ENCODE assay signal across 12 cellular contexts in genomic region chr22:42273855-42274451, GRCh38. TPM values are rescaled to one million over a fixed set of nuclear protein-coding genes. Genes with fewer than 3 reads are reported as not detected.
A peak's percentile ranks its signal among the peaks of the same experiment; 100 is the strongest.
DNase-seq lines count a peak whose midpoint lies in the region; ATAC-seq and TF ChIP-seq lines count a peak whose summit lies in the region.
"Had no signal": no experiment of that assay in that cellular context is flagged by ENCODE, and none has a peak within 500 bp of the region (broad histone marks: within the 10 kb centered on the region; RNA-seq: fewer than 3 reads in every experiment).

No MANE protein-coding gene starts in this region.

- H3K9me3 ChIP-seq in CD4-positive, alpha-beta T cell (ENCODE audit: control insufficient read depth, low read length) = no peaks in the 10 kb centered on the region
- H3K9me3 ChIP-seq in HUES48 (ENCODE audit: control insufficient read depth, insufficient read depth, low read length) = no peaks in the 10 kb centered on the region
- no peaks in the 10 kb centered on the region for H3K9me3 ChIP-seq in mucosa of descending colon
- peaks cover 4% of the 10 kb centered on the region for H3K9me3 ChIP-seq in BE2C

- no peak overlapping the region for H3K27ac ChIP-seq in CD4-positive, alpha-beta T cell (ENCODE audit: low read depth, low read length)
- peak overlapping the region; percentile 58 for H3K27ac ChIP-seq in HUES48 (ENCODE audit: low read depth, low read length)

- H3K36me3 ChIP-seq in HUES48 (ENCODE audit: control insufficient read depth, insufficient read depth, low read length) (no peaks in the 10 kb centered on the region), mucosa of descending colon (ENCODE audit: low read depth) (no peaks in the 10 kb centered on the region), BE2C (0 out of 2 replicates have a peak, but pooled peaks cover 3% of the 10 kb centered on the region)

- no peak overlapping the region for H3K4me3 ChIP-seq in HUES48 (ENCODE audit: low read depth, low read length)
- H3K4me3 ChIP-seq in mucosa of descending colon = no peak overlapping the region
- H3K4me3 ChIP-seq in BE2C (ENCODE audit: low read depth, low read length) = no peak overlapping the region
- H3K4me3 ChIP-seq: lung had no signal

- DNase-seq in CD4-positive, alpha-beta T cell = peak in 1 of 10 experiments; percentile 21
- DNase-seq in WTC11 (ENCODE audit: low spot score) = peak; percentile 38
- no peak for DNase-seq in mucosa of descending colon
- no peak for DNase-seq in NCI-H226
- DNase-seq in H4 (ENCODE audit: low spot score) = no peak
- DNase-seq in BE2C = no peak
- DNase-seq: activated naive CD4-positive, alpha-beta T cell treated with Interleukin-2 at 50 U/mL for 16 hours; effector CD8-positive, alpha-beta T cell; NCI-H2107 had no signal

- peaks cover 6% of the 10 kb centered on the region for H3K4me1 Mint-ChIP-seq in CD4-positive, alpha-beta T cell (ENCODE audit: low read depth)
- peaks cover 34% of the 10 kb centered on the region for H3K4me1 Mint-ChIP-seq in WTC11

- no peaks in the 10 kb centered on the region for H3K27me3 ChIP-seq in CD4-positive, alpha-beta T cell (ENCODE audit: control insufficient read depth, insufficient read depth, low read length)
- H3K27me3 ChIP-seq in HUES48 (ENCODE audit: control insufficient read depth, insufficient read depth, low read length) = no peaks in the 10 kb centered on the region
- no peaks in the 10 kb centered on the region for H3K27me3 ChIP-seq in BE2C

- intact Hi-C loops in CD4-positive, alpha-beta T cell (cut with DNase I, micrococcal nuclease) = loop anchor here in 1 of 2 experiments (2.0 to 5.0 kb wide), 2 partner anchors 25 to 68 kb away; no protein-coding TSS in a partner anchor
- intact Hi-C loops in mucosa of descending colon (cut with DNase I, micrococcal nuclease) = no loop called here

- no peaks in the 10 kb centered on the region for H3K9me3 Mint-ChIP-seq in CD4-positive, alpha-beta T cell
- no peaks in the 10 kb centered on the region for H3K9me3 Mint-ChIP-seq in WTC11

- peak overlapping the region; percentile 66 for H3K4me3 Mint-ChIP-seq in CD4-positive, alpha-beta T cell
- no peak overlapping the region for H3K4me3 Mint-ChIP-seq in WTC11

- ATAC-seq in CD4-positive, alpha-beta T cell (ENCODE audit: poor library complexity) = no peak
- ATAC-seq in WTC11 = peak; percentile 6; the same call in 1 of the 2 replicates
- peak; percentile 11 for ATAC-seq in mucosa of descending colon
- ATAC-seq in GM21825 (IDR thresholded peaks at IDR 0.05; ENCODE audit: unreplicated experiment) = no peak

- H3K36me3 Mint-ChIP-seq in CD4-positive, alpha-beta T cell (ENCODE audit: low read depth) = peaks cover 4% of the 10 kb centered on the region
- no peaks in the 10 kb centered on the region; the same call in 1 of the 2 replicates for H3K36me3 Mint-ChIP-seq in WTC11

- POLR2A ChIA-PET in CD4-positive, alpha-beta T cell (lab: Charles Lee) = interaction anchor here (0.7 kb wide), 1 partner anchor 33 kb away, joined by 3 read pairs; no protein-coding TSS in a partner anchor
- POLR2A ChIA-PET in WTC11 (lab: Charles Lee) = interaction anchor here (1.0 kb wide), 1 partner anchor 9 kb away, joined by 4 read pairs; no protein-coding TSS in a partner anchor

- H3K27ac Mint-ChIP-seq in CD4-positive, alpha-beta T cell = peak overlapping the region; percentile 67
- H3K27ac Mint-ChIP-seq in WTC11 = peak overlapping the region; percentile 12; the same call in 1 of the 2 replicates

- CTCF ChIA-PET in CD4-positive, alpha-beta T cell (lab: Charles Lee) = no interaction called here
- CTCF ChIA-PET in WTC11 (lab: Charles Lee) = interaction anchor here (0.6 to 3.2 kb wide), 7 partner anchors 10 to 200 kb away, joined by 3 to 12 read pairs (median 7); no protein-coding TSS in a partner anchor

- no peaks in the 10 kb centered on the region for H3K27me3 Mint-ChIP-seq in CD4-positive, alpha-beta T cell
- peaks cover 22% of the 10 kb centered on the region; the same call in 1 of the 2 replicates for H3K27me3 Mint-ChIP-seq in WTC11 (ENCODE audit: low read depth)

- TF ChIP-seq CTCF in CD4-positive, alpha-beta T cell (IDR thresholded peaks at IDR 0.05) = no peak
- TF ChIP-seq CTCF in WTC11 (IDR thresholded peaks at IDR 0.05) (no peak), mucosa of descending colon (IDR thresholded peaks at IDR 0.05) (no peak), BE2C (IDR thresholded peaks at IDR 0.05; ENCODE audit: low read depth, low read length) (no peak)

- no peak overlapping the region for H3K9ac ChIP-seq in HUES48 (ENCODE audit: low read depth, low read length)

- H3K4me1 ChIP-seq in HUES48 (ENCODE audit: control insufficient read depth, insufficient read depth, low read length) (peaks cover 36% of the 10 kb centered on the region), mucosa of descending colon (ENCODE audit: low read depth) (peaks cover 10% of the 10 kb centered on the region), BE2C (peaks cover 10% of the 10 kb centered on the region)

TF ChIP-seq in WTC11, 78 proteins besides CTCF, POLR2A, EP300 and RAD21 (continues in another document):
- TF ChIP-seq ZNF512 (CRISPR knock-in tag; IDR thresholded peaks at IDR 0.05; ENCODE audit: borderline replicate concordance) = no peak
- TF ChIP-seq FOXP1 (CRISPR knock-in tag; IDR thresholded peaks at IDR 0.05; ENCODE audit: borderline replicate concordance) = no peak
- TF ChIP-seq USF2 (CRISPR knock-in tag; IDR thresholded peaks at IDR 0.05) = no peak
- TF ChIP-seq STAT6 (CRISPR knock-in tag; conservative IDR thresholded peaks at IDR 0.05; ENCODE audit: low read depth) = no peak
- no peak for TF ChIP-seq ELF4 (CRISPR knock-in tag; IDR thresholded peaks at IDR 0.05; ENCODE audit: low read depth)
- TF ChIP-seq ZNF232 (CRISPR knock-in tag; IDR thresholded peaks at IDR 0.05) = no peak
- TF ChIP-seq ZNF425 (CRISPR knock-in tag; conservative IDR thresholded peaks at IDR 0.05) = no peak
- no peak for TF ChIP-seq IRF2 (CRISPR knock-in tag; IDR thresholded peaks at IDR 0.05; ENCODE audit: borderline replicate concordance, low read depth)

RNA-seq across cellular contexts. Expression of gene TCF20, which starts 3.5 kb away (rescaled TPM):
- 10 to 100 TPM; 61.6 to 64.1 TPM for total RNA-seq in CD4-positive, alpha-beta T cell
- total RNA-seq in WTC11 (2021) = 68.6 to 77.0 TPM (median 74.3 TPM) in 3 replicates
- total RNA-seq in mucosa of descending colon = 10 to 100 TPM; 50.6 to 62.8 (median 58.2) TPM
- total RNA-seq in H4 (2014; rRNA removed; shearing (Covaris generic)) = 17.8 and 23.5 TPM in 2 replicates
- polyA plus RNA-seq in BE2C (2012; ENCODE audit: insufficient read depth, insufficient read length, low read depth) = 73.0 TPM

Comparison
In these comparisons a context has a peak if more than half of its experiments do, and no peak if none do; other contexts are left out.
1. ATAC-seq: peak in WTC11 (single experiment) and mucosa of descending colon (single experiment); none in CD4-positive, alpha-beta T cell (single experiment) and GM21825 (single experiment).